Comparison of ENCODE assay signal across 18 cellular contexts in the genomic region with DNA sequence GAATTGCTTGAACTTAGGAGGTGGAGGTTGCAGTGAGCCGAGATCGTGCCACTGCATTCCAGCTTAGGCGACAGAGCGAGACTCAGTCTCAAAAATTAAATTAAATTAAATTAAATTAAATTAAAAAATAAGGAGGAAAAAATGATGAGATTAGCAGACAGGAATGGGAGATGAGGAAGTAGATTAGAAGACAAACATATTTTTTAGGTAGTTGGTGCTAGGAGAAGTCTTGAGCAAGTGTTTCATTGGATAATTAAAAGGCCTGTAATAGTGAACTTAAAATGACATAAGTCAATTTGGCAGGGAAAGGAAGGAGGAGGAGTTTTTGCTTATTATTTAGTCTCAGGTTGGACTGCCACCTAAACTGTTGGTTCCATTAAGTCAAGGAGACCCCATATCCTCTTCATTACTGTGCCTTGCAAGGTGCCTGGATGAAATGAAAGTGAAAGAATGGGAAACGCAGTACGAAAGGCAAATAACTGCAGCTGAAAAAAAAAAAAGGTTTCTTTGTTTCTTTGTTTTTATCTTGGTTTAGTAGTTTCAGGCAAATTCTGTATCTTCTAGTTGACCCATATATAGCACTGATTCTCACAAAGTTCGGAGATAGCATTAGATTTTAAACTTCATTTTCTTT.
DNase-seq lines count a peak whose midpoint lies in the region; ATAC-seq and TF ChIP-seq lines count a peak whose summit lies in the region.
"Had no signal": no experiment of that assay in that cellular context is flagged by ENCODE, and none has a peak within 500 bp of the region (broad histone marks: within the 10 kb centered on the region; RNA-seq: fewer than 3 reads in every experiment).

No MANE protein-coding gene starts in this region.

- peak overlapping the region; percentile 26 for H3K4me2 ChIP-seq in Karpas-422 (ENCODE audit: low read depth, low read length, poor library complexity, severe bottlenecking)
- H3K4me2 ChIP-seq: smooth muscle cell had no signal

- H3K36me3 ChIP-seq in CD4-positive, CD25-positive, alpha-beta regulatory T cell (ENCODE audit: control insufficient read depth, insufficient read depth, low read length) = no peaks in the 10 kb centered on the region
- H3K36me3 ChIP-seq in Karpas-422 (ENCODE audit: insufficient read depth, low read length) (no peaks in the 10 kb centered on the region), Caco-2 (ENCODE audit: control insufficient read depth, insufficient read depth, low read length) (no peaks in the 10 kb centered on the region)
- H3K36me3 ChIP-seq: ascending aorta had no signal

- no peak overlapping the region for H3K9ac ChIP-seq in Karpas-422 (ENCODE audit: low read length)

- no peaks in the 10 kb centered on the region for H4K20me1 ChIP-seq in Karpas-422 (ENCODE audit: insufficient read depth, low read depth, low read length)

- no peaks in the 10 kb centered on the region for H3K4me1 ChIP-seq in CD4-positive, CD25-positive, alpha-beta regulatory T cell (ENCODE audit: control insufficient read depth, insufficient read depth, low read length, poor library complexity, severe bottlenecking)
- peaks cover 9% of the 10 kb centered on the region for H3K4me1 ChIP-seq in Karpas-422 (ENCODE audit: low read length)
- no peaks in the 10 kb centered on the region for H3K4me1 ChIP-seq in Caco-2
- H3K4me1 ChIP-seq: ascending aorta had no signal

- peaks cover 4% of the 10 kb centered on the region for H3K4me1 Mint-ChIP-seq in T-helper 1 cell treated with Interleukin-12 subunit alpha and Interleukin-12 subunit beta and Interleukin-4 antibody, amounts not matched to agents 30 μg/mL and 1 μg/mL, for 36 hours (ENCODE audit: low read depth)
- peaks cover 0 to 5% (median 0%) of the 10 kb centered on the region in 4 donors for H3K4me1 Mint-ChIP-seq in CD4-positive, CD25-positive, alpha-beta regulatory T cell
- no peaks in the 10 kb centered on the region for H3K4me1 Mint-ChIP-seq in central memory CD8-positive, alpha-beta T cell
- H3K4me1 Mint-ChIP-seq in Caco-2 (ENCODE audit: low read depth, unreplicated experiment) = no peaks in the 10 kb centered on the region
- H3K4me1 Mint-ChIP-seq: stimulated activated effector memory CD8-positive, alpha-beta T cell treated with anti-CD3 and anti-CD28 coated beads, Interleukin-12 subunit alpha, Interleukin-12 subunit beta, amount 100 ng/mL, for 72 hours had no signal

- no peaks in the 10 kb centered on the region for H3K9me3 Mint-ChIP-seq in T-helper 1 cell treated with Interleukin-12 subunit alpha and Interleukin-12 subunit beta and Interleukin-4 antibody, amounts not matched to agents 30 μg/mL and 1 μg/mL, for 36 hours
- peaks cover 0 to 2% (median 0%) of the 10 kb centered on the region in 7 donors for H3K9me3 Mint-ChIP-seq in CD4-positive, CD25-positive, alpha-beta regulatory T cell
- H3K9me3 Mint-ChIP-seq in central memory CD8-positive, alpha-beta T cell = no peaks in the 10 kb centered on the region
- H3K9me3 Mint-ChIP-seq in Caco-2 (ENCODE audit: unreplicated experiment) = no peaks in the 10 kb centered on the region

- H3K27me3 Mint-ChIP-seq in T-helper 1 cell treated with Interleukin-12 subunit alpha and Interleukin-12 subunit beta and Interleukin-4 antibody, amounts not matched to agents 30 μg/mL and 1 μg/mL, for 36 hours (ENCODE audit: low read depth) = no peaks in the 10 kb centered on the region
- H3K27me3 Mint-ChIP-seq in CD4-positive, CD25-positive, alpha-beta regulatory T cell = no peaks in the 10 kb centered on the region
- H3K27me3 Mint-ChIP-seq in central memory CD8-positive, alpha-beta T cell = no peaks in the 10 kb centered on the region
- peaks cover 3% of the 10 kb centered on the region for H3K27me3 Mint-ChIP-seq in Caco-2 (ENCODE audit: insufficient read depth, unreplicated experiment)

- POLR2A ChIA-PET in Caco-2 (lab: Charles Lee) = interaction anchor here (0.6 kb wide), 1 partner anchor 266 kb away, joined by 3 read pairs; no protein-coding TSS in a partner anchor

- H3K4me3 ChIP-seq in CD4-positive, CD25-positive, alpha-beta regulatory T cell (ENCODE audit: low read depth, low read length) = peak overlapping the region; percentile 15
- H3K4me3 ChIP-seq in Karpas-422 (ENCODE audit: low read length) (no peak overlapping the region), Caco-2 (ENCODE audit: low read depth, low read length) (no peak overlapping the region)
- H3K4me3 ChIP-seq: ascending aorta, smooth muscle cell had no signal

- no peaks in the 10 kb centered on the region for H3K36me3 Mint-ChIP-seq in T-helper 1 cell treated with Interleukin-12 subunit alpha and Interleukin-12 subunit beta and Interleukin-4 antibody, amounts not matched to agents 30 μg/mL and 1 μg/mL, for 36 hours (ENCODE audit: low read depth)
- no peaks in the 10 kb centered on the region for H3K36me3 Mint-ChIP-seq in CD4-positive, CD25-positive, alpha-beta regulatory T cell
- no peaks in the 10 kb centered on the region for H3K36me3 Mint-ChIP-seq in central memory CD8-positive, alpha-beta T cell (ENCODE audit: insufficient read depth)
- H3K36me3 Mint-ChIP-seq in Caco-2 (ENCODE audit: insufficient read depth, unreplicated experiment) = no peaks in the 10 kb centered on the region
- H3K36me3 Mint-ChIP-seq: stimulated activated effector memory CD8-positive, alpha-beta T cell treated with anti-CD3 and anti-CD28 coated beads, Interleukin-12 subunit alpha, Interleukin-12 subunit beta, amount 100 ng/mL, for 72 hours had no signal

- H3K27me3 ChIP-seq in CD4-positive, CD25-positive, alpha-beta regulatory T cell (ENCODE audit: control insufficient read depth, insufficient read depth, low read length) = no peaks in the 10 kb centered on the region
- H3K27me3 ChIP-seq in Karpas-422 (ENCODE audit: low read length) (peaks cover 3% of the 10 kb centered on the region; the same call in 1 of the 2 replicates), Caco-2 (replicated peaks; ENCODE audit: control insufficient read depth, insufficient read depth, low read length) (no peaks in the 10 kb centered on the region)
- H3K27me3 ChIP-seq: ascending aorta had no signal

- no peak overlapping the region for H3K27ac ChIP-seq in CD4-positive, CD25-positive, alpha-beta regulatory T cell (ENCODE audit: insufficient read depth, low read length, poor library complexity, severe bottlenecking)
- H3K27ac ChIP-seq in Karpas-422 (ENCODE audit: low read length) = no peak overlapping the region
- H3K27ac ChIP-seq: ascending aorta had no signal

- H3K27ac Mint-ChIP-seq in T-helper 1 cell treated with Interleukin-12 subunit alpha and Interleukin-12 subunit beta and Interleukin-4 antibody, amounts not matched to agents 30 μg/mL and 1 μg/mL, for 36 hours = no peak overlapping the region
- H3K27ac Mint-ChIP-seq in CD4-positive, CD25-positive, alpha-beta regulatory T cell = no peak overlapping the region
- no peak overlapping the region for H3K27ac Mint-ChIP-seq in central memory CD8-positive, alpha-beta T cell (ENCODE audit: low read depth)
- no peak overlapping the region for H3K27ac Mint-ChIP-seq in Caco-2 (ENCODE audit: unreplicated experiment)
- H3K27ac Mint-ChIP-seq: stimulated activated effector memory CD8-positive, alpha-beta T cell treated with anti-CD3 and anti-CD28 coated beads, Interleukin-12 subunit alpha, Interleukin-12 subunit beta, amount 100 ng/mL, for 72 hours had no signal

- TF ChIP-seq CTCF in Caco-2 (IDR thresholded peaks at IDR 0.05; ENCODE audit: insufficient read depth in 1 of 2, low read depth in 1 of 2, low read length in 1 of 2, severe bottlenecking in 1 of 2, unreplicated experiment in 1 of 2) = no peak

- no peaks in the 10 kb centered on the region for H3K9me3 ChIP-seq in CD4-positive, CD25-positive, alpha-beta regulatory T cell (ENCODE audit: control insufficient read depth in 2 of 2, low read length in 2 of 2)
- H3K9me3 ChIP-seq in Karpas-422 (ENCODE audit: low read length) (no peaks in the 10 kb centered on the region), Caco-2 (no peaks in the 10 kb centered on the region)
- H3K9me3 ChIP-seq: ascending aorta had no signal

- no peaks in the 10 kb centered on the region for H3K79me2 ChIP-seq in Karpas-422 (ENCODE audit: low read length)

- no peak overlapping the region for H2AFZ ChIP-seq in Karpas-422 (ENCODE audit: low read length)

- peak overlapping the region; percentile 23 for H3K4me3 Mint-ChIP-seq in T-helper 1 cell treated with Interleukin-12 subunit alpha and Interleukin-12 subunit beta and Interleukin-4 antibody, amounts not matched to agents 30 μg/mL and 1 μg/mL, for 36 hours
- peak overlapping the region in 3 of 4 donors; percentile 20 to 59 (median 21) for H3K4me3 Mint-ChIP-seq in CD4-positive, CD25-positive, alpha-beta regulatory T cell
- H3K4me3 Mint-ChIP-seq in central memory CD8-positive, alpha-beta T cell = peak overlapping the region; percentile 10
- no peak overlapping the region for H3K4me3 Mint-ChIP-seq in Caco-2 (ENCODE audit: unreplicated experiment)
- H3K4me3 Mint-ChIP-seq: stimulated activated effector memory CD8-positive, alpha-beta T cell treated with anti-CD3 and anti-CD28 coated beads, Interleukin-12 subunit alpha, Interleukin-12 subunit beta, amount 100 ng/mL, for 72 hours had no signal

- ATAC-seq in CD4-positive, CD25-positive, alpha-beta regulatory T cell (ENCODE audit: low read depth in 2 of 2) = no peak
- no peak for ATAC-seq in central memory CD8-positive, alpha-beta T cell (replicated peaks; ENCODE audit: extremely low read depth, poor library complexity, severe bottlenecking)
- ATAC-seq: left colon; stimulated activated effector memory CD8-positive, alpha-beta T cell treated with anti-CD3 and anti-CD28 coated beads, Interleukin-12 subunit alpha, Interleukin-12 subunit beta, amount 100 ng/mL, for 72 hours had no signal

- H3K9me2 ChIP-seq in Karpas-422 (replicated peaks; ENCODE audit: insufficient read depth, low read length) = no peaks in the 10 kb centered on the region

- intact Hi-C loops in Caco-2 (cut with micrococcal nuclease; ENCODE audit: unreplicated experiment) = no loop called here

- no peak for DNase-seq in T-helper 1 cell
- peak in 1 of 3 donors; percentile 20 for DNase-seq in CD4-positive, CD25-positive, alpha-beta regulatory T cell
- no peak for DNase-seq in Karpas-422
- DNase-seq in central memory CD8-positive, alpha-beta T cell (ENCODE audit: low spot score in 2 of 2) = no peak
- no peak for DNase-seq in germinal center (ENCODE audit: low spot score)
- DNase-seq in NK-92 treated with Interleukin-12 subunit alpha and Interleukin-12 subunit beta, amount 100 ng/mL, for 24 hours (lab: John Stamatoyannopoulos, UW) = no peak
- DNase-seq in Caco-2 = no peak
- DNase-seq: 8988T; activated CD4-positive, alpha-beta T cell treated with anti-CD3 and anti-CD28 coated beads, Interleukin-2, amount 50 U/mL, for 1 hour; KG1; left colon; NCI-H1436; posterior cingulate gyrus; Right ventricle myocardium superior had no signal

- BruUV-seq in Caco-2 (replicated peaks; lab: Mats Ljungman, UMichigan) = no TSS peak

- CTCF ChIA-PET in Caco-2 (lab: Charles Lee) = no interaction called here
